8 cellular contexts compared by ENCODE assay signal in the genomic region with DNA sequence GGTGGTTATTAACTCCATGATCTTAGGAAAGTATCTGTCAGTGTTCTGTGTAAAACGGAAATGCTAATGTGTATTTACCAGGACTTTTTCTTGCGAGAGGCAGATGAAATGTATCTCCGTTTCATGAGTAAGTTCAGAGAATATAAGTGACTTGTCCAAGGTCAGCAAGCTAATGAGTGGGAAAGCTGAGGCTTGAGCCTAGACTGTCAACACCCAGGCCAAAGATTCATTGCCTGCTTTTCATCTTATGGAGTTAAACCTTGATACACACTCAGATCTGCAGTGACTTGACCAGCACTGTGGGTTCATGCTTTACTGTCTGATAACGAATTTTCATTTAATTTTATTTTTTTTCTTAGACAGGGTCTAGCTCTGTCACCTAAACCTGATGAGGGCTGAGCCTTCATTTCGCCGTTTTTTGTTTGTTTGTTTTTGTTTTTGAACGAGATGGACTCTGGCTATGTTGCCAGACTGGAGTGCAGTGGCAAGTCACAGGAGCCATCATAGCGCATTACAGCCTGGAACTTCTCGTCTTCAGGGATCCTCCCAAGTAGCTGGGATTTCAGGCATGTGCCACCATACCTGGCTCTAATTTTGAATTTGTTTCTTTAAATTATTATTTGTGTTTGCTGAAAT. TPM values are rescaled to one million over a fixed set of nuclear protein-coding genes. Genes with fewer than 3 reads are reported as not detected.
DNase-seq lines count a peak whose midpoint lies in the region; ATAC-seq and TF ChIP-seq lines count a peak whose summit lies in the region.

No MANE protein-coding gene starts in this region.

- peaks cover 51% of the 10 kb centered on the region for H3K79me2 ChIP-seq in GM23248 (ENCODE audit: insufficient read depth)

- H4K20me1 ChIP-seq in GM23248 (ENCODE audit: insufficient read depth) = no peaks in the 10 kb centered on the region

- CTCF ChIA-PET in T-cell (lab: Charles Lee) = interaction anchor here in 1 of 2 donors (0.6 to 3.4 kb wide), 7 partner anchors 8 to 32 kb away, joined by 3 to 23 read pairs (median 8); partner anchors contain the start of genes CREB3L4, DENND4B, RAB13 and RPS27

- peaks cover 32% of the 10 kb centered on the region for H3K36me3 ChIP-seq in GM23248 (ENCODE audit: low read depth)

- no peaks in the 10 kb centered on the region for H3K9me3 Mint-ChIP-seq in T-cell

- H3K9ac ChIP-seq in GM23248 = peak overlapping the region; percentile 92

- H3K4me2 ChIP-seq in GM23248 (ENCODE audit: unreplicated experiment) = peak overlapping the region; percentile 95

- H3K36me3 Mint-ChIP-seq in T-cell = peaks cover 15% of the 10 kb centered on the region

- H3K9me3 ChIP-seq in GM23248 (ENCODE audit: low read depth) = no peaks in the 10 kb centered on the region

- H3K27ac Mint-ChIP-seq in T-cell = peak overlapping the region; percentile 92 to 98

- H3K27me3 ChIP-seq in GM23248 (replicated peaks; ENCODE audit: insufficient read depth) = no peaks in the 10 kb centered on the region

- POLR2A ChIA-PET in T-cell (lab: Charles Lee) = interaction anchor here (0.6 to 2.9 kb wide), 6 partner anchors 11 to 344 kb away, joined by 3 to 20 read pairs (median 7); partner anchors contain the start of genes CHTOP (in 1 of the 2), CREB3L4 (in 1 of the 2) and RPS27 (in 1 of the 2)

- peak overlapping the region; percentile 74 for H3K27ac ChIP-seq in GM23248

- in situ Hi-C loops in GM23248 (cut with MboI) = no loop called here

- no peaks in the 10 kb centered on the region for H3K9me2 ChIP-seq in GM23248 (ENCODE audit: insufficient read depth)

- peak overlapping the region; percentile 84 for H3K4me3 ChIP-seq in GM23248
- peak overlapping the region; percentile 98 for H3K4me3 ChIP-seq in fibroblast of the aortic adventitia (ENCODE audit: low read depth, low read length)
- peak overlapping the region; percentile 98 for H3K4me3 ChIP-seq in skeletal muscle cell (ENCODE audit: low read depth, low read length)

- WGBS in GM23248 (ENCODE audit: low coverage in 1 of 2, low lambda C conversion rate in 2 of 2, missing lambda C conversion rate in 2 of 2), 2 experiments = 49 to 52% methylated on average over 9 of the region's 9 CpGs

- peaks cover 45% of the 10 kb centered on the region for H3F3A ChIP-seq in GM23248 (ENCODE audit: insufficient read depth)

- ATAC-seq in T-cell (replicated peaks in 1 of 4) (no peak), GM21423 (IDR thresholded peaks at IDR 0.05; ENCODE audit: unreplicated experiment) (no peak)

- H3K4me1 Mint-ChIP-seq in T-cell = peaks cover 33 to 36% (median 34%) of the 10 kb centered on the region in 3 donors

- H2AFZ ChIP-seq in GM23248 = peak overlapping the region; percentile 90

- peak overlapping the region; percentile 92 to 97 (median 97) for H3K4me3 Mint-ChIP-seq in T-cell

- no peak for TF ChIP-seq CTCF in fibroblast of the aortic adventitia (IDR thresholded peaks at IDR 0.05; ENCODE audit: insufficient read depth, low read length)

- DNase-seq in GM23248 = no peak
- no peak for DNase-seq in T-cell
- no peak for DNase-seq in fibroblast of the aortic adventitia (ENCODE audit: low read depth)
- no peak for DNase-seq in skeletal muscle cell (ENCODE audit: low read depth)
- no peak for DNase-seq in stimulated activated naive CD4-positive, alpha-beta T cell (lab: John Stamatoyannopoulos, UW)
- no peak for DNase-seq in NOMO-1 treated with dmso at 0.1 percent for 144 hours (lab: John Stamatoyannopoulos, UW; ENCODE audit: unreplicated experiment)
- no peak for DNase-seq in NCI-H526 treated with DMSO at 0.1 percent for 48 hours (lab: John Stamatoyannopoulos, UW)

- H3K27me3 Mint-ChIP-seq in T-cell = no peaks in the 10 kb centered on the region

- H3K4me1 ChIP-seq in GM23248 (ENCODE audit: insufficient read depth) = peaks cover 17% of the 10 kb centered on the region

RNA-seq across cellular contexts. Expression of gene JTB, which starts 0.9 kb away (rescaled TPM):
- total RNA-seq in GM23248 (2014; rRNA removed; shearing (Covaris generic)) = 189 and 242 TPM in 2 replicates
- 183 and 186 TPM in 2 replicates for polyA plus RNA-seq in GM23248 (2016; fragmentation: Nextera tagmentation; extraction: Ambion mirVana)
- total RNA-seq in T-cell (100 to 1,000 TPM in 3 of 5 donors, 10 to 100 TPM in 2; 90.4 to 137 (median 129) TPM), fibroblast of the aortic adventitia (ENCODE audit: low replicate concordance) (73.9 and 132 TPM in 2 replicates)

RNA-seq across cellular contexts. Expression of gene RAB13, which starts 7.7 kb away (rescaled TPM):
- 29.5 and 33.1 TPM in 2 replicates for total RNA-seq in GM23248 (2014; rRNA removed; shearing (Covaris generic))
- 137 and 142 TPM in 2 replicates for polyA plus RNA-seq in GM23248 (2016; fragmentation: Nextera tagmentation; extraction: Ambion mirVana)
- total RNA-seq in T-cell (1 to 10 TPM in 4 of 5 donors, under 1 TPM in 1; 0.91 to 3.6 (median 2.6) TPM), fibroblast of the aortic adventitia (ENCODE audit: low replicate concordance) (103 and 308 TPM in 2 replicates)

RNA-seq across cellular contexts. Expression of gene CREB3L4, which starts 10.7 kb away (rescaled TPM):
- 4.3 and 11.1 TPM in 2 replicates for total RNA-seq in GM23248 (2014; rRNA removed; shearing (Covaris generic))
- polyA plus RNA-seq in GM23248 (2016; fragmentation: Nextera tagmentation; extraction: Ambion mirVana) = 3.6 and 4.4 TPM in 2 replicates
- total RNA-seq in T-cell (1 to 10 TPM; 3.3 to 9.0 (median 6.3) TPM), fibroblast of the aortic adventitia (ENCODE audit: low replicate concordance) (3.3 and 5.9 TPM in 2 replicates)

RNA-seq across cellular contexts. Expression of gene RPS27, which starts 12.2 kb away (rescaled TPM):
- 1,144 and 1,614 TPM in 2 replicates for total RNA-seq in GM23248 (2014; rRNA removed; shearing (Covaris generic))
- polyA plus RNA-seq in GM23248 (2016; fragmentation: Nextera tagmentation; extraction: Ambion mirVana) = 1,497 and 1,552 TPM in 2 replicates
- total RNA-seq in T-cell (1,000 to 10,000 TPM; 4,147 to 5,898 (median 5,716) TPM), fibroblast of the aortic adventitia (ENCODE audit: low replicate concordance) (442 and 2,665 TPM in 2 replicates)

RNA-seq across cellular contexts. Expression of gene SLC39A1, which starts 15.1 kb away (rescaled TPM):
- 120 and 141 TPM in 2 replicates for total RNA-seq in GM23248 (2014; rRNA removed; shearing (Covaris generic))
- polyA plus RNA-seq in GM23248 (2016; fragmentation: Nextera tagmentation; extraction: Ambion mirVana) = 91.9 and 93.1 TPM in 2 replicates
- total RNA-seq in T-cell (10 to 100 TPM; 15.1 to 22.0 (median 16.4) TPM), fibroblast of the aortic adventitia (ENCODE audit: low replicate concordance) (74.1 and 85.9 TPM in 2 replicates)
